In the genomic region with DNA sequence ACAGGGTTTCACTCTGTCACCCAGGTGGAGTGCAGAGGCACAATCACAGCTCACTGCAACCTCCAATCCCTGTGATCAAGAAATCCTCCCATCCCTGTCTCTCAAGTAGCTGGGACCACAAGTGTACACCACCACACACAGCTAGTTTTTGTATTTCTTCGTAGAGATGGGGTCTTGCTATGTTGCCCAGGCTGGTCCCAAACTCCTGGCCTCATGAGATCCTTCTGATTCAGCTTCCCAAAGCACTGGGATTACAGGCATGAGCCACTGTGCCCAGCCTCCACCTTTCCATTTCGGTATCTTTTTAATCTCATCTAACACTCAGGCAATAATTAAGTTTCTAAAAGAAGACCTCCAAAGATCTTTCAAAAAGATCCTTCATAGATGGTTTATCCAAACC, we compare ENCODE assay signal across 23 cellular contexts.
"Had no signal": no experiment of that assay in that cellular context is flagged by ENCODE, and none has a peak within 500 bp of the region (broad histone marks: within the 10 kb centered on the region; RNA-seq: fewer than 3 reads in every experiment).

No MANE protein-coding gene starts in this region.

- H3K27me3 ChIP-seq: MG63, SJSA1 had no signal

- H3K4me3 ChIP-seq: MG63, SJSA1, SK-N-MC had no signal

- H3K36me3 ChIP-seq: MG63, SJSA1 had no signal

- H3K27ac ChIP-seq: HL-60, SJSA1, SK-N-MC had no signal

- H3K4me1 ChIP-seq: SJSA1 had no signal

- DNase-seq: IMR-90, Karpas-422, KG1, MG63, NCI-H1092, NCI-H1105 treated with DMSO at 0.1 percent for 48 hours, NCI-H1417 treated with DMSO at 0.1 percent for 48 hours, NCI-H146, NCI-H1694 treated with DMSO at 0.1 percent for 48 hours, NCI-H2029 treated with DMSO at 0.1 percent for 48 hours, NCI-H2107, NCI-H226, NCI-H446, NCI-H510A, NCI-H524 treated with DMSO at 0.1 percent for 48 hours, NCI-H69, NCI-H774, Right ventricle myocardium superior, RPMI8226, SIG-M5 had no signal

- H3K9me3 ChIP-seq: MG63, SJSA1 had no signal
